17 cellular contexts compared by ENCODE assay signal in genomic region chr3:132773071-132773619, GRCh38. TPM values are rescaled to one million over a fixed set of nuclear protein-coding genes. Genes with fewer than 3 reads are reported as not detected.
DNase-seq lines count a peak whose midpoint lies in the region; ATAC-seq and TF ChIP-seq lines count a peak whose summit lies in the region.
"Had no signal": no experiment of that assay in that cellular context is flagged by ENCODE, and none has a peak within 500 bp of the region (broad histone marks: within the 10 kb centered on the region; RNA-seq: fewer than 3 reads in every experiment).

No MANE protein-coding gene starts in this region.

- no peaks in the 10 kb centered on the region for H3K9me3 ChIP-seq in transverse colon
- H3K9me3 ChIP-seq: body of pancreas had no signal

- peak; percentile 9 for DNase-seq in Daoy (ENCODE audit: low read depth)
- DNase-seq in RPMI7951 (ENCODE audit: low read depth) = peak; percentile 11
- peak; percentile 80 for DNase-seq in kidney tubule cell (ENCODE audit: low spot score)
- no peak for DNase-seq in transverse colon
- DNase-seq in GM19238 (ENCODE audit: insufficient read length, low spot score) = no peak
- no peak for DNase-seq in NCI-H524 treated with DMSO at 0.1 percent for 48 hours (lab: John Stamatoyannopoulos, UW)
- DNase-seq: activated CD4-positive, alpha-beta T cell treated with anti-CD3 and anti-CD28 coated beads, Interleukin-2, amount 50 U/mL, for 1 hour; activated naive CD4-positive, alpha-beta T cell treated with anti-CD3 and anti-CD28 coated beads for 36 hours; body of pancreas; CD4-positive, alpha-beta T cell; DMS153; effector memory CD8-positive, alpha-beta T cell; Karpas-422; NCI-H1105 treated with DMSO at 0.1 percent for 48 hours; NCI-H526; retina had no signal

- intact Hi-C loops in transverse colon (cut with DNase I; ENCODE audit: low total_unique reads) = no loop called here

- no peak overlapping the region for H3K27ac ChIP-seq in transverse colon
- H3K27ac ChIP-seq: body of pancreas had no signal

- no peak for TF ChIP-seq CTCF in transverse colon (IDR thresholded peaks at IDR 0.05)

- in situ Hi-C loops in transverse colon (cut with MboI; ENCODE audit: low pct_ligation_motif_present in 1 of 4, low pct_unique_long_range_greater_than_20kb in 1 of 4, low sequenced_read_pairs in 3 of 4) = no loop called here

- no peaks in the 10 kb centered on the region for H3K27me3 ChIP-seq in transverse colon
- H3K27me3 ChIP-seq: body of pancreas had no signal

- TF ChIP-seq POLR2A in transverse colon (IDR thresholded peaks at IDR 0.05) = no peak

- ATAC-seq in GM18861 (IDR thresholded peaks at IDR 0.05; ENCODE audit: unreplicated experiment) = peak; percentile 72
- ATAC-seq: body of pancreas; effector memory CD8-positive, alpha-beta T cell had no signal

- TF ChIP-seq EP300 in transverse colon (IDR thresholded peaks at IDR 0.05; ENCODE audit: low read depth) = no peak

- no peaks in the 10 kb centered on the region for H3K4me1 ChIP-seq in transverse colon
- H3K4me1 ChIP-seq: body of pancreas had no signal

- no peak overlapping the region for H3K4me3 ChIP-seq in transverse colon
- H3K4me3 ChIP-seq: body of pancreas had no signal

- H3K36me3 ChIP-seq in transverse colon = no peaks in the 10 kb centered on the region

- WGBS in transverse colon (ENCODE audit: low coverage in 1 of 2), 2 donors = 50 to 60% methylated on average over 2 of the region's 2 CpGs

RNA-seq across cellular contexts. Expression of gene NPHP3, which starts 50.9 kb away (rescaled TPM):
- total RNA-seq in Daoy (2014; rRNA removed; shearing (Covaris generic)) = 18.4 and 40.2 TPM in 2 replicates
- total RNA-seq in RPMI7951 (2014; rRNA removed; shearing (Covaris generic)) = 18.1 and 21.4 TPM in 2 replicates
- total RNA-seq in transverse colon = 10 to 100 TPM; 40.1 to 83.0 (median 64.7) TPM

Comparison
In these comparisons a context has a peak if more than half of its experiments do, and no peak if none do; other contexts are left out.
1. DNase-seq: peak in Daoy (single experiment), RPMI7951 (single experiment) and kidney tubule cell (single experiment); none in transverse colon (single experiment), GM19238 (single experiment) and NCI-H524 treated with DMSO at 0.1 percent for 48 hours (single experiment).